Comparison of ENCODE assay signal across 20 cellular contexts in the genomic region with DNA sequence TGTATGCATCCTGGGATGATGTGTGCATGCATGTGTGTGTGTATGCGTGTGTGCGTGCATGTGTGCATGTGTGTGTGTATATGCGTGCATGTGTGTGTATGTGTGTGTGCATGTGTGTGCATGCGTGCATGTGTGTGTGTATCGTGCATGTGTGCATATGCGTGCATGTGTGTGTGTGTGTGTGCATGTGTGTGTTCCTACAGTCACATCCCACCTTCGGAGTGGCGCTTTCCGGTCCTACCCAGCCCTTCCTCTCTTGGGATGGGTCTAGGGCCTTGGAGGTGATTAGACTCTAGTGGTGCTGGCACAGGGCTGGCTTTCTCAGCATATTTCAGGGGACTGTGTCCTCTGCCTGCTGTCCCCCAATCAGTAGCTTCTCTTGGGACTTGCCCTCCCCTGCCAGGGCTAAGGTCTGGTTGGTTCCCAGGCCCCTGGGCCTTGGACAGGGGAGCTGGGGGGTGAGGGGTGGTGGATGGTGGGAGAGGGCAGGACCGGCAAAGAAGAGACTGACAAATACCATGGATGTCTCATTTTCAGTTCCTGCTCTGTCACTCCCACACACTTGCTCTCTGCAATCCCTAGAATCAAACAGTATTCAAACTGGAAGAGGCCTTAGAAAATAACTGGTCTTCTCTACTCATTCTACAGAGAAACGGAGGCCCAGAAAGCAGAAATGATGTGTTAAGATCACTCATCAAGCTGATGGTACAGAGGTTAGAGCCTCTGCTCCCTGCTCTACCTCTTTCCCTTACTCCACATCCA. TPM values are rescaled to one million over a fixed set of nuclear protein-coding genes. Genes with fewer than 3 reads are reported as not detected.
A peak's percentile ranks its signal among the peaks of the same experiment; 100 is the strongest.
DNase-seq lines count a peak whose midpoint lies in the region; ATAC-seq, FAIRE-seq and TF ChIP-seq lines count a peak whose summit lies in the region.
"Had no signal": no experiment of that assay in that cellular context is flagged by ENCODE, and none has a peak within 500 bp of the region (broad histone marks: within the 10 kb centered on the region; RNA-seq: fewer than 3 reads in every experiment).

No MANE protein-coding gene starts in this region.

- dilution Hi-C loops in IMR-90 (cut with HindIII; ENCODE audit: low sequenced_read_pairs, unreplicated experiment), result no loop called here

- H3K4me2 ChIP-seq in IMR-90 (ENCODE audit: low read depth, low read length) (no peak overlapping the region), neural progenitor cell (no peak overlapping the region)

- POLR2A ChIA-PET in IMR-90 (lab: Charles Lee; ENCODE audit: unreplicated experiment), result no interaction called here

- TF ChIP-seq POLR2A in GM12891 (IDR thresholded peaks at IDR 0.05; ENCODE audit: low read depth, low read length) (no peak), IMR-90 (IDR thresholded peaks at IDR 0.05; ENCODE audit: low read depth, low read length) (no peak)

- H3K4me1 ChIP-seq in IMR-90 (ENCODE audit: control insufficient read depth, insufficient read depth, low read length) (no peaks in the 10 kb centered on the region), neural progenitor cell (no peaks in the 10 kb centered on the region)
- H3K4me1 ChIP-seq: Peyer's patch had no signal

- no peak overlapping the region for H3K27ac ChIP-seq in IMR-90 (ENCODE audit: insufficient read depth, low read length)
- no peak overlapping the region for H3K27ac ChIP-seq in coronary artery
- H3K27ac ChIP-seq in neural progenitor cell, result no peak overlapping the region
- H3K27ac ChIP-seq: GM23248, Peyer's patch had no signal

- WGBS in IMR-90 (ENCODE audit: extremely low coverage in 2 of 2, insufficient read length in 1 of 2), 2 experiments, result 94% methylated on average over 6 of the region's 11 CpGs; no CpG with 5 or more reads in 1 of the 2 experiments

- H3K18ac ChIP-seq in IMR-90 (ENCODE audit: low read depth, low read length), result no peak overlapping the region

- CTCF ChIA-PET in IMR-90 (lab: Yijun Ruan, JAX), result no interaction called here

- peak overlapping the region; percentile 14 for H2AFZ ChIP-seq in IMR-90 (replicated peaks; ENCODE audit: low read length, poor library complexity)
- H2AFZ ChIP-seq in neural progenitor cell (replicated peaks), result no peak overlapping the region
- H2AFZ ChIP-seq: GM23248 had no signal

- in situ Hi-C loops in IMR-90 (cut with MboI; ENCODE audit: low sequenced_read_pairs), result no loop called here

- peaks cover 14% of the 10 kb centered on the region for H3K27me3 Mint-ChIP-seq in neural progenitor cell (ENCODE audit: insufficient read depth, low read depth)
- H3K27me3 Mint-ChIP-seq: CD4-positive, alpha-beta T cell had no signal

- no peaks in the 10 kb centered on the region for H3K9me3 Mint-ChIP-seq in neural progenitor cell
- H3K9me3 Mint-ChIP-seq: CD4-positive, alpha-beta T cell had no signal

- H3K36me3 Mint-ChIP-seq in neural progenitor cell, result no peaks in the 10 kb centered on the region

- H3K23ac ChIP-seq in IMR-90 (ENCODE audit: low read depth, low read length), result no peak overlapping the region

- H3K4me3 ChIP-seq in IMR-90 (ENCODE audit: insufficient read depth, low read depth, low read length), result no peak overlapping the region
- no peak overlapping the region for H3K4me3 ChIP-seq in coronary artery
- H3K4me3 ChIP-seq in neural progenitor cell, result no peak overlapping the region
- H3K4me3 ChIP-seq: GM23248, Peyer's patch had no signal

- H3K36me3 ChIP-seq in IMR-90 (ENCODE audit: control insufficient read depth, insufficient read depth, low read length) (no peaks in the 10 kb centered on the region), neural progenitor cell (no peaks in the 10 kb centered on the region)
- H3K36me3 ChIP-seq: Peyer's patch had no signal

- ATAC-seq in IMR-90 (ENCODE audit: low read depth) (no peak), Right ventricle myocardium superior (ENCODE audit: poor library complexity) (no peak)

- BruUV-seq in IMR-90 (replicated peaks; lab: Mats Ljungman, UMichigan), result no TSS peak

- H3K9ac ChIP-seq in IMR-90 (ENCODE audit: low read depth, low read length) (no peak overlapping the region), neural progenitor cell (no peak overlapping the region)
- H3K9ac ChIP-seq: GM23248 had no signal

- H2BK120ac ChIP-seq in IMR-90 (ENCODE audit: low read depth, low read length), result no peak overlapping the region

- peak; percentile 68 for FAIRE-seq in GM12891 (lab: Jason Lieb, UNC)

- H3K4me1 Mint-ChIP-seq in neural progenitor cell, result peaks cover 13% of the 10 kb centered on the region

- H3F3A ChIP-seq in neural progenitor cell (ENCODE audit: low read depth), result no peaks in the 10 kb centered on the region

- no peak overlapping the region for H3K14ac ChIP-seq in IMR-90 (replicated peaks; ENCODE audit: low read depth, low read length)

- no peak overlapping the region for H2AK9ac ChIP-seq in IMR-90 (replicated peaks; ENCODE audit: low read depth, low read length, poor library complexity)

- no peaks in the 10 kb centered on the region for H3K79me2 ChIP-seq in neural progenitor cell (ENCODE audit: low read depth)

- no peak overlapping the region for H4K8ac ChIP-seq in IMR-90 (ENCODE audit: low read depth in 2 of 2, low read length in 2 of 2)

- H2BK15ac ChIP-seq in IMR-90 (ENCODE audit: low read depth, low read length), result no peak overlapping the region

- H3K79me1 ChIP-seq in IMR-90 (ENCODE audit: low read depth in 1 of 2, low read length in 2 of 2), result no peaks in the 10 kb centered on the region; a peak in 1 of 4 replicates

- peak overlapping the region; percentile 53 for H3K27ac Mint-ChIP-seq in neural progenitor cell
- H3K27ac Mint-ChIP-seq: CD4-positive, alpha-beta T cell had no signal

- no peak for TF ChIP-seq CTCF in IMR-90 (conservative IDR thresholded peaks at IDR 0.05; ENCODE audit: low read depth, low read length)
- TF ChIP-seq CTCF in coronary artery (IDR thresholded peaks at IDR 0.05), result no peak
- TF ChIP-seq CTCF in neural progenitor cell (IDR thresholded peaks at IDR 0.05), result no peak

- H3K9me3 ChIP-seq in IMR-90 (ENCODE audit: control insufficient read depth, insufficient read depth, low read length) (no peaks in the 10 kb centered on the region), neural progenitor cell (ENCODE audit: low read depth) (no peaks in the 10 kb centered on the region)
- H3K9me3 ChIP-seq: Peyer's patch had no signal

- H2AK5ac ChIP-seq in IMR-90 (ENCODE audit: low read depth, low read length), result no peak overlapping the region

- H4K91ac ChIP-seq in IMR-90 (ENCODE audit: insufficient read depth, low read depth, low read length), result no peak overlapping the region

- no peak for TF ChIP-seq RAD21 in IMR-90 (IDR thresholded peaks at IDR 0.05; ENCODE audit: low read length)

- H4K20me1 ChIP-seq in IMR-90 (ENCODE audit: insufficient read depth, low read length), result no peaks in the 10 kb centered on the region
- no peaks in the 10 kb centered on the region for H4K20me1 ChIP-seq in neural progenitor cell (ENCODE audit: low read depth)

- DNase-seq in GM12891 (ENCODE audit: insufficient read length, low spot score) (no peak), IMR-90 (no peak), coronary artery (ENCODE audit: low spot score) (peak; percentile 66), neural progenitor cell (ENCODE audit: low spot score) (no peak), COLO668 (lab: John Stamatoyannopoulos, UW; ENCODE audit: unreplicated experiment) (no peak), NCI-H748 (lab: John Stamatoyannopoulos, UW; ENCODE audit: unreplicated experiment) (no peak), Right ventricle myocardium superior (no peak)
- no peak for DNase-seq in stimulated activated CD4-positive, alpha-beta T cell treated with anti-CD3 and anti-CD28 coated beads, Interleukin-4, amount 100 ng/mL, for 24 hours
- DNase-seq: ACHN; CD4-positive, alpha-beta T cell; DMS79; GM23248; Kasumi-1; NCI-H1092; NCI-H1694; NCI-H446; NCI-H748 treated with DMSO at 0.1 percent for 48 hours; SHP77 treated with DMSO at 0.1 percent for 48 hours had no signal

- no peak overlapping the region for H3K56ac ChIP-seq in IMR-90 (ENCODE audit: extremely low read depth, insufficient read depth, low read length)

- no peak overlapping the region for H2BK20ac ChIP-seq in IMR-90 (ENCODE audit: low read depth, low read length)

- intact Hi-C loops in IMR-90 (cut with micrococcal nuclease), result no loop called here
- intact Hi-C loops in Right ventricle myocardium superior (cut with DNase I), result no loop called here

- H4K5ac ChIP-seq in IMR-90 (ENCODE audit: low read depth, low read length), result no peak overlapping the region

- H3K9me1 ChIP-seq in IMR-90 (ENCODE audit: insufficient read depth, low read length), result peaks cover 7% of the 10 kb centered on the region; the same call in 1 of the 2 replicates

- H3K4me3 Mint-ChIP-seq in neural progenitor cell, result peak overlapping the region; percentile 38
- H3K4me3 Mint-ChIP-seq: CD4-positive, alpha-beta T cell had no signal

- H2BK5ac ChIP-seq in IMR-90 (ENCODE audit: low read depth, low read length, poor library complexity, severe bottlenecking), result no peak overlapping the region

- no peaks in the 10 kb centered on the region; the same call in 1 of the 2 replicates for H3K27me3 ChIP-seq in IMR-90 (ENCODE audit: control insufficient read depth, insufficient read depth, low read length)
- H3K27me3 ChIP-seq in neural progenitor cell, result no peaks in the 10 kb centered on the region
- H3K27me3 ChIP-seq: Peyer's patch had no signal

- no peak overlapping the region for H3K4ac ChIP-seq in IMR-90 (ENCODE audit: low read depth, low read length)

RNA-seq across cellular contexts. Expression of a gene that starts 21.9 kb away (rescaled TPM):
- not detected for polyA plus RNA-seq in GM12891 (2012; ENCODE audit: low read depth, missing spikeins)
- total RNA-seq in IMR-90 (2012; rRNA removed) (0.72 and 0.83 TPM in 2 replicates), neural progenitor cell (ENCODE audit: low replicate concordance) (0.39 and 1.2 TPM in 2 replicates), Right ventricle myocardium superior (10.6 TPM)
- polyA plus RNA-seq in IMR-90 (2012; rRNA removed), result 5.0 and 5.3 TPM in 2 replicates
- polyA plus RNA-seq in IMR-90 (2012; cell fraction: cytosol; rRNA removed), result 6.5 and 8.2 TPM in 2 replicates
- polyA plus RNA-seq in IMR-90 (2012; cell fraction: nucleus; rRNA removed; ENCODE audit: low replicate concordance), result 2.1 and 3.4 TPM in 2 replicates
- total RNA-seq: CD4-positive, alpha-beta T cell; G401 had no signal

RNA-seq across cellular contexts. Expression of a gene that starts 24.9 kb away (rescaled TPM):
- not detected for polyA plus RNA-seq in GM12891 (2012; ENCODE audit: low read depth, missing spikeins)
- total RNA-seq in IMR-90 (2012; rRNA removed) (not detected in 2 replicates), neural progenitor cell (ENCODE audit: low replicate concordance) (not detected in 2 replicates), Right ventricle myocardium superior (not detected)
- polyA plus RNA-seq in IMR-90 (2012; rRNA removed), result not detected in 2 replicates
- polyA plus RNA-seq in IMR-90 (2012; cell fraction: cytosol; rRNA removed), result not detected in 2 replicates
- not detected in 2 replicates for polyA plus RNA-seq in IMR-90 (2012; cell fraction: nucleus; rRNA removed; ENCODE audit: low replicate concordance)
- total RNA-seq: CD4-positive, alpha-beta T cell; G401; GM23248; Peyer's patch had no signal
- polyA plus RNA-seq: GM23248 had no signal

RNA-seq across cellular contexts. Expression of a gene that starts 36.1 kb away (rescaled TPM):
- polyA plus RNA-seq in GM12891 (2012; ENCODE audit: low read depth, missing spikeins), result not detected
- not detected in 2 replicates for total RNA-seq in IMR-90 (2012; rRNA removed)
- polyA plus RNA-seq in IMR-90 (2012; rRNA removed), result not detected in 2 replicates
- polyA plus RNA-seq in IMR-90 (2012; cell fraction: cytosol; rRNA removed), result not detected in 2 replicates
- 0.10 TPM in 1 of 2 replicates, not detected in the other for polyA plus RNA-seq in IMR-90 (2012; cell fraction: nucleus; rRNA removed; ENCODE audit: low replicate concordance)
- 0.09 TPM in 1 of 2 replicates, not detected in the other for total RNA-seq in neural progenitor cell (ENCODE audit: low replicate concordance)
- total RNA-seq in Right ventricle myocardium superior, result 0.38 TPM
- total RNA-seq: CD4-positive, alpha-beta T cell; G401; GM23248; Peyer's patch had no signal
- polyA plus RNA-seq: GM23248 had no signal

RNA-seq across cellular contexts. Expression of a gene that starts 47.1 kb away (rescaled TPM):
- not detected for polyA plus RNA-seq in GM12891 (2012; ENCODE audit: low read depth, missing spikeins)
- total RNA-seq in IMR-90 (2012; rRNA removed) (not detected in 2 replicates), neural progenitor cell (ENCODE audit: low replicate concordance) (0.12 TPM in 1 of 2 replicates, not detected in the other), Right ventricle myocardium superior (not detected)
- polyA plus RNA-seq in IMR-90 (2012; rRNA removed), result not detected in 2 replicates
- not detected in 2 replicates for polyA plus RNA-seq in IMR-90 (2012; cell fraction: cytosol; rRNA removed)
- polyA plus RNA-seq in IMR-90 (2012; cell fraction: nucleus; rRNA removed; ENCODE audit: low replicate concordance), result 0.01 and 0.03 TPM in 2 replicates
- total RNA-seq: CD4-positive, alpha-beta T cell; GM23248; Peyer's patch had no signal
- polyA plus RNA-seq: GM23248 had no signal
